In genomic region chr9:87428659-87429058, GRCh38 we compare ENCODE assay signal across 14 cellular contexts.
"Had no signal": no experiment of that assay in that cellular context is flagged by ENCODE, and none has a peak within 500 bp of the region (broad histone marks: within the 10 kb centered on the region; RNA-seq: fewer than 3 reads in every experiment).

No MANE protein-coding gene starts in this region.

- ATAC-seq: gastrocnemius medialis; left ventricle myocardium superior; mucosa of descending colon; naive thymus-derived CD8-positive, alpha-beta T cell; stimulated activated memory B cell treated with anti-CD40 and anti-IgM and Interleukin-4, amounts not matched to agents 10 μg/mL and 1 μg/mL and 100 μg/mL, for 72 hours; T-cell had no signal

- H3K27me3 ChIP-seq: cardiac muscle cell, gastrocnemius medialis, neutrophil, upper lobe of left lung had no signal

- H3K36me3 ChIP-seq: cardiac muscle cell, gastrocnemius medialis, neutrophil, upper lobe of left lung had no signal

- H3K9me3 ChIP-seq: gastrocnemius medialis had no signal

- H3K4me3 ChIP-seq: cardiac muscle cell, gastrocnemius medialis, mucosa of descending colon, upper lobe of left lung had no signal

- DNase-seq: activated CD4-positive, alpha-beta T cell treated with anti-CD3 and anti-CD28 coated beads, Interleukin-2, amount 50 U/mL, for 48 hours; activated naive CD4-positive, alpha-beta T cell treated with anti-CD3 and anti-CD28 coated beads, Interleukin-2, amount 10 ng/mL, durations not matched to agents 7 days and 5 days; activated T-cell treated with anti-CD3 and anti-CD28 coated beads, Interleukin-2, amount 50 U/mL, for 1 hour; gastrocnemius medialis; left ventricle myocardium superior; mucosa of descending colon; naive thymus-derived CD8-positive, alpha-beta T cell; stimulated activated CD4-positive, alpha-beta T cell treated with anti-CD3 and anti-CD28 coated beads, Interleukin-2, amount 100 ng/mL, for 48 hours; T-cell; T1000; upper lobe of left lung had no signal

- H3K27ac ChIP-seq: cardiac muscle cell, gastrocnemius medialis, neutrophil, upper lobe of left lung had no signal

- H3K4me1 ChIP-seq: gastrocnemius medialis had no signal
